In genomic region chr1:75559141-75559540, GRCh38 we compare ENCODE assay signal across 19 cellular contexts. TPM values are rescaled to one million over a fixed set of nuclear protein-coding genes. Genes with fewer than 3 reads are reported as not detected.
"Had no signal": no experiment of that assay in that cellular context is flagged by ENCODE, and none has a peak within 500 bp of the region (broad histone marks: within the 10 kb centered on the region; RNA-seq: fewer than 3 reads in every experiment).

No MANE protein-coding gene starts in this region.

- H3K27ac ChIP-seq: brain microvascular endothelial cell, colonic mucosa, left lung, stomach, vagina had no signal

- H3K4me1 ChIP-seq: colonic mucosa, left lung, stomach, vagina had no signal

- H3K4me3 Mint-ChIP-seq: activated CD4-positive, alpha-beta memory T cell treated with anti-CD3 and anti-CD28 coated beads, Interleukin-2, amount 10 ng/mL, durations not matched to agents 7 days and 5 days; activated CD8-positive, alpha-beta memory T cell treated with anti-CD3 and anti-CD28 coated beads, Interleukin-2, amount 10 ng/mL, durations not matched to agents 7 days and 5 days; naive B cell; T-helper 2 cell treated with Interferon-gamma antibody and Interleukin-4, amounts not matched to agents 5 μg/mL and 100 μg/mL, for 36 hours; WTC11 had no signal

- H3K27ac Mint-ChIP-seq: activated CD4-positive, alpha-beta memory T cell treated with anti-CD3 and anti-CD28 coated beads, Interleukin-2, amount 10 ng/mL, durations not matched to agents 7 days and 5 days; activated CD8-positive, alpha-beta memory T cell treated with anti-CD3 and anti-CD28 coated beads, Interleukin-2, amount 10 ng/mL, durations not matched to agents 7 days and 5 days; naive B cell; T-helper 2 cell treated with Interferon-gamma antibody and Interleukin-4, amounts not matched to agents 5 μg/mL and 100 μg/mL, for 36 hours; WTC11 had no signal

- ATAC-seq: activated CD8-positive, alpha-beta memory T cell treated with anti-CD3 and anti-CD28 coated beads, Interleukin-2, amount 10 ng/mL, durations not matched to agents 7 days and 5 days; left lung; sciatic nerve; WTC11 had no signal

- H3K4me1 Mint-ChIP-seq: activated CD4-positive, alpha-beta memory T cell treated with anti-CD3 and anti-CD28 coated beads, Interleukin-2, amount 10 ng/mL, durations not matched to agents 7 days and 5 days; activated CD8-positive, alpha-beta memory T cell treated with anti-CD3 and anti-CD28 coated beads, Interleukin-2, amount 10 ng/mL, durations not matched to agents 7 days and 5 days; naive B cell had no signal

- H3K4me2 ChIP-seq: smooth muscle cell had no signal

- DNase-seq: activated CD4-positive, alpha-beta memory T cell treated with anti-CD3 and anti-CD28 coated beads, Interleukin-2, amount 10 ng/mL, durations not matched to agents 7 days and 5 days; activated CD4-positive, alpha-beta T cell treated with anti-CD3 and anti-CD28 coated beads for 4 hours; activated CD8-positive, alpha-beta memory T cell treated with anti-CD3 and anti-CD28 coated beads, Interleukin-2, amount 10 ng/mL, durations not matched to agents 7 days and 5 days; activated naive CD4-positive, alpha-beta T cell; brain microvascular endothelial cell; central memory CD4-positive, alpha-beta T cell; colonic mucosa; head of caudate nucleus; left lung; mammary epithelial cell; naive B cell; stimulated activated CD4-positive, alpha-beta T cell treated with anti-CD3 and anti-CD28 coated beads, Interleukin-4, amount 100 ng/mL, for 1 hour; stomach; trophoblast cell had no signal

- H3K4me3 ChIP-seq: colonic mucosa, left lung, smooth muscle cell, stomach, vagina had no signal

- H3K27me3 Mint-ChIP-seq: activated CD4-positive, alpha-beta memory T cell treated with anti-CD3 and anti-CD28 coated beads, Interleukin-2, amount 10 ng/mL, durations not matched to agents 7 days and 5 days; activated CD8-positive, alpha-beta memory T cell treated with anti-CD3 and anti-CD28 coated beads, Interleukin-2, amount 10 ng/mL, durations not matched to agents 7 days and 5 days; naive B cell had no signal

- H3K36me3 ChIP-seq: brain microvascular endothelial cell, colonic mucosa, left lung, stomach, vagina had no signal

- H3K9me3 Mint-ChIP-seq: activated CD4-positive, alpha-beta memory T cell treated with anti-CD3 and anti-CD28 coated beads, Interleukin-2, amount 10 ng/mL, durations not matched to agents 7 days and 5 days; T-helper 2 cell treated with Interferon-gamma antibody and Interleukin-4, amounts not matched to agents 5 μg/mL and 100 μg/mL, for 36 hours; WTC11 had no signal

- H3K27me3 ChIP-seq: brain microvascular endothelial cell, colonic mucosa, left lung, stomach, vagina had no signal

- H3K9me3 ChIP-seq: colonic mucosa, left lung, stomach, vagina had no signal

- H3K36me3 Mint-ChIP-seq: activated CD8-positive, alpha-beta memory T cell treated with anti-CD3 and anti-CD28 coated beads, Interleukin-2, amount 10 ng/mL, durations not matched to agents 7 days and 5 days; naive B cell; WTC11 had no signal

RNA-seq across cellular contexts. Expression of gene SLC44A5, which starts 51.8 kb away (rescaled TPM):
- polyA plus RNA-seq: mammary epithelial cell had no signal
